ENCODE assay signal across 8 cellular contexts in the genomic region with DNA sequence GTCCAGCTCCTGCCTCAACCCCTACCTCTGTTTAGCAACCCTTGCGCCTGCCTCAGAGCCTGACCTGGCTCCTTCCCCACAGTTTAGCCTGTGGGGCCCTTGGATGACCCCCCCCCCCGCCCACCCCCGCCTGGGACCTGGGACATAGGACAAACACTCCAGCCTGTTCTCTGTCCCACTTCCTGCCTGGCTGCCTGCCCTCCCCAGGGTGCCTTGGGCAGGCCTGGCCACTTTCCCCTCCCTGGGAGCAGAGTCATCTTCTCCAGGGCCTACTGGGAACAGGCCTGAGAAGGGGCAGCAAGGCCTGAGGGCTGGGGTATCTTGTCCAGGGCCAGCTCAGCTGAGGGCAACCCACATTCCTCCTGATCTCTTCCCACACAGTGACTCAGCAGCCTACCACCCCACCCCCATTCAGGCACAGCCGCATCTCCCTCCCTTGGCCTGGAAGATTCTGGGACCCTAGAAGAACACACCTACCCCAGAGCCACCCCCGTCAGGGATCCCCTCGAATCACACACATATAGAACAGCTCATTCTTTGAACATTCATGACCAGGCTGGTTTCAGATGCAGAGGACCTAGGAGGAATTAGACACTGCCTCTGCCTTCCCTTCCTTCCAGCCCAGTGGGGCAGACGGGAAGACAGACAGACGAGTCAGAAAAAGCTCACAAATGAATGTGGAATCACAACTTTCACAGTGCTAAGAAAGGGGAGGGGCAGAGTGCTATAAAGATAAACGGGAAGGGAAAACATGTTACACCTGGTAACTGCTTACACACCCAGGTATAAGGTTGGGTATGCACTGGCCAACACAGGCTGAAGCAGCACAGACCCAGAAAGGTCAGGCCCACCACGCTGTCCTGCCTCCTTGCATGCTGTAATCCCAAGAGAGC. TPM values are rescaled to one million over a fixed set of nuclear protein-coding genes. Genes with fewer than 3 reads are reported as not detected.
A peak's percentile ranks its signal among the peaks of the same experiment; 100 is the strongest.
DNase-seq lines count a peak whose midpoint lies in the region; ATAC-seq and TF ChIP-seq lines count a peak whose summit lies in the region.

No MANE protein-coding gene starts in this region.

- H3K9me3 ChIP-seq in skeletal muscle tissue (ENCODE audit: control insufficient read depth in 3 of 3, low read length in 3 of 3): no peaks in the 10 kb centered on the region

- peaks cover 17% of the 10 kb centered on the region for H3K36me3 Mint-ChIP-seq in WTC11

- H3K4me1 Mint-ChIP-seq in WTC11: peaks cover 30% of the 10 kb centered on the region

- no peak for TF ChIP-seq CTCF in WTC11 (IDR thresholded peaks at IDR 0.05)

- H3K36me3 ChIP-seq in H7 (replicated peaks; ENCODE audit: control insufficient read depth, insufficient read depth, low read length) (peaks cover 12% of the 10 kb centered on the region), skeletal muscle tissue (ENCODE audit: control insufficient read depth in 3 of 3, insufficient read depth in 3 of 3, low read length in 3 of 3) (peaks cover 30 to 32% (median 30%) of the 10 kb centered on the region in 3 donors)

- POLR2A ChIA-PET in WTC11 (lab: Charles Lee): interaction anchor here (0.5 kb wide), 1 partner anchor 25 kb away, joined by 3 read pairs; no protein-coding TSS in a partner anchor

- H3K27ac ChIP-seq in skeletal muscle tissue (ENCODE audit: low read depth, low read length): peak overlapping the region; percentile 98

- H3K4me3 Mint-ChIP-seq in WTC11: no peak overlapping the region

- peak; percentile 2; the same call in 1 of the 2 replicates for ATAC-seq in WTC11
- ATAC-seq in Right ventricle myocardium inferior: peak; percentile 39
- no peak for ATAC-seq in HG02763 (IDR thresholded peaks at IDR 0.05; ENCODE audit: unreplicated experiment)

- H3K27me3 ChIP-seq in H7 (ENCODE audit: control insufficient read depth, insufficient read depth, low read length) (no peaks in the 10 kb centered on the region), skeletal muscle tissue (ENCODE audit: control insufficient read depth in 3 of 3, insufficient read depth in 3 of 3, low read length in 3 of 3) (no peaks in the 10 kb centered on the region)

- CTCF ChIA-PET in WTC11 (lab: Charles Lee): interaction anchor here (0.6 to 1.9 kb wide), 6 partner anchors 14 to 284 kb away, joined by 3 to 8 read pairs (median 5); a partner anchor contains a TSS

- no peaks in the 10 kb centered on the region for H3K9me3 Mint-ChIP-seq in WTC11

- DNase-seq in H7 (peak; percentile 74), WTC11 (ENCODE audit: low spot score) (no peak), Right ventricle myocardium inferior (ENCODE audit: missing footprints) (peak; percentile 80), SIG-M5 treated with dmso at 0.1 percent for 504 hours (lab: John Stamatoyannopoulos, UW; ENCODE audit: unreplicated experiment) (no peak)
- no peak for DNase-seq in stimulated activated CD4-positive, alpha-beta T cell treated with anti-CD3 and anti-CD28 coated beads, Interleukin-1b, Interleukin-23, amount 100 ng/mL, for 48 hours
- DNase-seq in central memory CD4-positive, alpha-beta T cell: no peak

- intact Hi-C loops in Right ventricle myocardium inferior (cut with DNase I): no loop called here

- H3K9ac ChIP-seq in skeletal muscle tissue (ENCODE audit: low read depth in 1 of 3, low read length in 3 of 3): peak overlapping the region; percentile 59 to 84 (median 69)

- peaks cover 79 to 83% (median 80%) of the 10 kb centered on the region in 3 donors for H3K4me1 ChIP-seq in skeletal muscle tissue (ENCODE audit: control insufficient read depth in 3 of 3, insufficient read depth in 3 of 3, low read length in 3 of 3)

- H3K27ac Mint-ChIP-seq in WTC11: peak overlapping the region; percentile 96

- H3K27me3 Mint-ChIP-seq in WTC11 (ENCODE audit: low read depth): no peaks in the 10 kb centered on the region

- H3K4me3 ChIP-seq in H7 (ENCODE audit: insufficient read depth, low read depth, low read length) (no peak overlapping the region), skeletal muscle tissue (ENCODE audit: low read length in 3 of 3) (peak overlapping the region; percentile 33 to 52 (median 34))

TF ChIP-seq in WTC11, 78 proteins besides CTCF, POLR2A, EP300 and RAD21:
- no peak for TF ChIP-seq ZNF232 (CRISPR knock-in tag; IDR thresholded peaks at IDR 0.05)
- TF ChIP-seq, protein P1, sequence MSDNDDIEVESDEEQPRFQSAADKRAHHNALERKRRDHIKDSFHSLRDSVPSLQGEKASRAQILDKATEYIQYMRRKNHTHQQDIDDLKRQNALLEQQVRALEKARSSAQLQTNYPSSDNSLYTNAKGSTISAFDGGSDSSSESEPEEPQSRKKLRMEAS (CRISPR knock-in tag; IDR thresholded peaks at IDR 0.05): no peak
- TF ChIP-seq ZNF263 (CRISPR knock-in tag; IDR thresholded peaks at IDR 0.05; ENCODE audit: low read depth): no peak
- TF ChIP-seq, protein P2, sequence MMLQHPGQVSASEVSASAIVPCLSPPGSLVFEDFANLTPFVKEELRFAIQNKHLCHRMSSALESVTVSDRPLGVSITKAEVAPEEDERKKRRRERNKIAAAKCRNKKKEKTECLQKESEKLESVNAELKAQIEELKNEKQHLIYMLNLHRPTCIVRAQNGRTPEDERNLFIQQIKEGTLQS (CRISPR knock-in tag; conservative IDR thresholded peaks at IDR 0.05): no peak
- TF ChIP-seq NFE2L1 (CRISPR knock-in tag; IDR thresholded peaks at IDR 0.05): no peak

RNA-seq across cellular contexts. Expression of a gene that starts 6.0 kb away (rescaled TPM):
- 22.4 and 37.4 TPM in 2 replicates for total RNA-seq in H7 (2014; rRNA removed; shearing (Covaris generic))
- total RNA-seq in WTC11 (2021) (68.9 to 81.3 TPM (median 71.5 TPM) in 3 replicates), Right ventricle myocardium inferior (15.3 TPM), skeletal muscle tissue (5.2 TPM)

RNA-seq across cellular contexts. Expression of a gene that starts 7.5 kb away (rescaled TPM):
- total RNA-seq in H7 (2014; rRNA removed; shearing (Covaris generic)): 1.6 and 2.5 TPM in 2 replicates
- total RNA-seq in WTC11 (2021) (10.3 to 14.4 TPM (median 12.9 TPM) in 3 replicates), Right ventricle myocardium inferior (0.84 TPM), skeletal muscle tissue (not detected)

RNA-seq across cellular contexts. Expression of a gene that starts 14.3 kb away (rescaled TPM):
- 19.3 and 27.3 TPM in 2 replicates for total RNA-seq in H7 (2014; rRNA removed; shearing (Covaris generic))
- total RNA-seq in WTC11 (2021) (37.4 to 48.4 TPM (median 43.1 TPM) in 3 replicates), Right ventricle myocardium inferior (12.5 TPM), skeletal muscle tissue (24.5 TPM)

RNA-seq across cellular contexts. Expression of a gene that starts 38.1 kb away (rescaled TPM):
- total RNA-seq in H7 (2014; rRNA removed; shearing (Covaris generic)): 9.6 and 15.0 TPM in 2 replicates
- total RNA-seq in WTC11 (2021) (5.9 to 16.7 TPM (median 15.0 TPM) in 3 replicates), Right ventricle myocardium inferior (1.1 TPM), skeletal muscle tissue (7.3 TPM)

RNA-seq across cellular contexts. Expression of a gene that starts 42.3 kb away (rescaled TPM):
- 10.4 and 11.4 TPM in 2 replicates for total RNA-seq in H7 (2014; rRNA removed; shearing (Covaris generic))
- total RNA-seq in WTC11 (2021) (13.6 to 15.6 TPM (median 15.3 TPM) in 3 replicates), Right ventricle myocardium inferior (0.89 TPM), skeletal muscle tissue (not detected)

Comparison
In these comparisons a context has a peak if more than half of its experiments do, and no peak if none do; other contexts are left out.
1. DNase-seq: peak in H7 (single experiment) and Right ventricle myocardium inferior (single experiment); none in WTC11 (single experiment), SIG-M5 treated with dmso at 0.1 percent for 504 hours (single experiment), stimulated activated CD4-positive, alpha-beta T cell treated with anti-CD3 and anti-CD28 coated beads, Interleukin-1b, Interleukin-23, amount 100 ng/mL, for 48 hours (single experiment) and central memory CD4-positive, alpha-beta T cell (single experiment).